ENCODE assay signal across 1 cellular context in genomic region chr6:2989332-2990178, GRCh38.
A peak's percentile ranks its signal among the peaks of the same experiment; 100 is the strongest.
TF ChIP-seq lines count a peak whose summit lies in the region.

No MANE protein-coding gene starts in this region.

TF ChIP-seq in HepG2, 621 proteins besides CTCF, POLR2A, EP300 and RAD21 (continued from another document and continues in another):
- TF ChIP-seq ZBTB34 (CRISPR knock-in tag; IDR thresholded peaks at IDR 0.05) (peak; percentile 70; the same call in 1 of the 2 replicates), ZNF83 (CRISPR knock-in tag; IDR thresholded peaks at IDR 0.05; ENCODE audit: borderline replicate concordance) (no peak), ZBTB7B (CRISPR knock-in tag; IDR thresholded peaks at IDR 0.05) (peak; percentile 25; the same call in 1 of the 2 replicates), ZBTB42 (CRISPR knock-in tag; IDR thresholded peaks at IDR 0.05) (no peak), TAF1 (CRISPR knock-in tag; IDR thresholded peaks at IDR 0.05) (peak; percentile 96), ZNF260 (CRISPR knock-in tag; IDR thresholded peaks at IDR 0.05; ENCODE audit: borderline replicate concordance, low read depth) (no peak), FOXP4 (CRISPR knock-in tag; IDR thresholded peaks at IDR 0.05) (0 out of 2 replicates have a peak, but pooled peaks have one; percentile 25), SMAD9 (CRISPR knock-in tag; IDR thresholded peaks at IDR 0.05) (no peak), CREM (IDR thresholded peaks at IDR 0.05) (peak; percentile 71), CREM (CRISPR knock-in tag; IDR thresholded peaks at IDR 0.05) (no peak), ZNF256 (CRISPR knock-in tag; conservative IDR thresholded peaks at IDR 0.05) (no peak; the same call in 1 of the 2 replicates), ZBTB25 (CRISPR knock-in tag; IDR thresholded peaks at IDR 0.05) (peak; percentile 60), EEA1 (CRISPR knock-in tag; IDR thresholded peaks at IDR 0.05; ENCODE audit: borderline replicate concordance) (no peak), TOE1 (CRISPR knock-in tag; IDR thresholded peaks at IDR 0.05) (0 out of 2 replicates have a peak, but pooled peaks have one; percentile 29), ZNF430 (CRISPR knock-in tag; IDR thresholded peaks at IDR 0.05) (peak; percentile 68; the same call in 1 of the 2 replicates), ZNF7 (CRISPR knock-in tag; IDR thresholded peaks at IDR 0.05) (0 out of 2 replicates have a peak, but pooled peaks have one; percentile 7), CENPT (CRISPR knock-in tag; IDR thresholded peaks at IDR 0.05; ENCODE audit: low read depth) (no peak), ZNF431 (CRISPR knock-in tag; IDR thresholded peaks at IDR 0.05; ENCODE audit: borderline replicate concordance, low read depth) (0 out of 2 replicates have a peak, but pooled peaks have one; percentile 65), SRSF9 (IDR thresholded peaks at IDR 0.05; ENCODE audit: borderline replicate concordance, insufficient read depth, low read depth, low read length, poor library complexity, severe bottlenecking) (no peak), ZNF570 (CRISPR knock-in tag; IDR thresholded peaks at IDR 0.05; ENCODE audit: borderline replicate concordance) (no peak), NFKBIZ (CRISPR knock-in tag; IDR thresholded peaks at IDR 0.05) (no peak), CERS6 (CRISPR knock-in tag; IDR thresholded peaks at IDR 0.05) (no peak), DZIP1 (CRISPR knock-in tag; IDR thresholded peaks at IDR 0.05) (no peak), ZFP90 (CRISPR knock-in tag; IDR thresholded peaks at IDR 0.05; ENCODE audit: borderline replicate concordance) (no peak), PRMT3 (CRISPR knock-in tag; IDR thresholded peaks at IDR 0.05; ENCODE audit: borderline replicate concordance, low read depth) (no peak), SOX13 (IDR thresholded peaks at IDR 0.05) (no peak; the same call in 1 of the 2 replicates), SOX13 (CRISPR knock-in tag; conservative IDR thresholded peaks at IDR 0.05 in 1 of 2, IDR thresholded peaks at IDR 0.05 in 1 of 2) (peak in 1 of 2 experiments; percentile 36; a peak in 1 of 4 replicates), DMTF1 (CRISPR knock-in tag; IDR thresholded peaks at IDR 0.05) (no peak), TEAD2 (CRISPR knock-in tag; IDR thresholded peaks at IDR 0.05) (no peak), MED13 (CRISPR knock-in tag; IDR thresholded peaks at IDR 0.05) (no peak), HNF4A (CRISPR knock-in tag; IDR thresholded peaks at IDR 0.05) (no peak), POLR2AphosphoS5 (IDR thresholded peaks at IDR 0.05; ENCODE audit: low read depth, low read length) (peak; percentile 96), USF2 (IDR thresholded peaks at IDR 0.05; ENCODE audit: low read depth, low read length) (no peak), USF2 (CRISPR knock-in tag; IDR thresholded peaks at IDR 0.05; ENCODE audit: borderline replicate concordance) (peak; percentile 87; the same call in 1 of the 2 replicates), ATF6 (CRISPR knock-in tag; conservative IDR thresholded peaks at IDR 0.05) (0 out of 2 replicates have a peak, but pooled peaks have one; percentile 25), ZFP36L2 (CRISPR knock-in tag; IDR thresholded peaks at IDR 0.05) (no peak), REST (IDR thresholded peaks at IDR 0.05; ENCODE audit: borderline replicate concordance in 1 of 2, low read depth in 1 of 2, low read length in 2 of 2) (peak in 1 of 2 experiments; percentile 84; a peak in 2 of 4 replicates), SAFB2 (CRISPR knock-in tag; IDR thresholded peaks at IDR 0.05; ENCODE audit: borderline replicate concordance, low read depth) (no peak), TIGD3 (CRISPR knock-in tag; IDR thresholded peaks at IDR 0.05; ENCODE audit: borderline replicate concordance) (0 out of 2 replicates have a peak, but pooled peaks have one; percentile 71), MZF1 (CRISPR knock-in tag; IDR thresholded peaks at IDR 0.05; ENCODE audit: borderline replicate concordance) (0 out of 2 replicates have a peak, but pooled peaks have one; percentile 68)
